ENCODE assay signal across 7 cellular contexts in genomic region chr3:186569779-186570095, GRCh38. TPM values are rescaled to one million over a fixed set of nuclear protein-coding genes. Genes with fewer than 3 reads are reported as not detected.
DNase-seq lines count a peak whose midpoint lies in the region; ATAC-seq lines count a peak whose summit lies in the region.

No MANE protein-coding gene starts in this region.

- no peaks in the 10 kb centered on the region for H3K27me3 Mint-ChIP-seq in activated CD8-positive, alpha-beta T cell treated with anti-CD3 and anti-CD28 coated beads, Interleukin-2, amount 10 ng/mL, durations not matched to agents 7 days and 5 days (ENCODE audit: low read depth)
- no peaks in the 10 kb centered on the region for H3K27me3 Mint-ChIP-seq in stimulated activated memory B cell treated with anti-CD40 and anti-IgM and Interleukin-4, amounts not matched to agents 10 μg/mL and 1 μg/mL and 100 μg/mL, for 72 hours

- POLR2A ChIA-PET in activated CD8-positive, alpha-beta T cell treated with anti-CD3 and anti-CD28 coated beads, Interleukin-2, amount 10 ng/mL, durations not matched to agents 7 days and 5 days (lab: Charles Lee): interaction anchor here (0.6 to 6.5 kb wide), 17 partner anchors 10 to 641 kb away, joined by 3 to 68 read pairs (median 7); partner anchors contain the start of genes EIF4A2, RFC4, RPL39L and TRA2B

- H3K27me3 ChIP-seq in HUES48 (ENCODE audit: control insufficient read depth, insufficient read depth, low read length): no peaks in the 10 kb centered on the region
- no peaks in the 10 kb centered on the region for H3K27me3 ChIP-seq in iPS-15b (ENCODE audit: control insufficient read depth, insufficient read depth, low read length)

- H3K9me3 Mint-ChIP-seq in activated CD8-positive, alpha-beta T cell treated with anti-CD3 and anti-CD28 coated beads, Interleukin-2, amount 10 ng/mL, durations not matched to agents 7 days and 5 days (ENCODE audit: insufficient read depth): no peaks in the 10 kb centered on the region
- H3K9me3 Mint-ChIP-seq in stimulated activated memory B cell treated with anti-CD40 and anti-IgM and Interleukin-4, amounts not matched to agents 10 μg/mL and 1 μg/mL and 100 μg/mL, for 72 hours: no peaks in the 10 kb centered on the region

- ATAC-seq in activated CD8-positive, alpha-beta T cell treated with anti-CD3 and anti-CD28 coated beads, Interleukin-2, amount 10 ng/mL, durations not matched to agents 7 days and 5 days: no peak
- ATAC-seq in stimulated activated memory B cell treated with anti-CD40 and anti-IgM and Interleukin-4, amounts not matched to agents 10 μg/mL and 1 μg/mL and 100 μg/mL, for 72 hours: no peak
- ATAC-seq in HG03378 (IDR thresholded peaks at IDR 0.05; ENCODE audit: unreplicated experiment): no peak
- no peak for ATAC-seq in HG03159 (IDR thresholded peaks at IDR 0.05; ENCODE audit: unreplicated experiment)

- peak overlapping the region; percentile 99 for H3K27ac Mint-ChIP-seq in activated CD8-positive, alpha-beta T cell treated with anti-CD3 and anti-CD28 coated beads, Interleukin-2, amount 10 ng/mL, durations not matched to agents 7 days and 5 days
- peak overlapping the region; percentile 93 for H3K27ac Mint-ChIP-seq in stimulated activated memory B cell treated with anti-CD40 and anti-IgM and Interleukin-4, amounts not matched to agents 10 μg/mL and 1 μg/mL and 100 μg/mL, for 72 hours

- H3K4me1 Mint-ChIP-seq in activated CD8-positive, alpha-beta T cell treated with anti-CD3 and anti-CD28 coated beads, Interleukin-2, amount 10 ng/mL, durations not matched to agents 7 days and 5 days (ENCODE audit: low read depth): peaks cover 61% of the 10 kb centered on the region
- H3K4me1 Mint-ChIP-seq in stimulated activated memory B cell treated with anti-CD40 and anti-IgM and Interleukin-4, amounts not matched to agents 10 μg/mL and 1 μg/mL and 100 μg/mL, for 72 hours: peaks cover 56% of the 10 kb centered on the region

- peak overlapping the region; percentile 74 for H3K27ac ChIP-seq in HUES48 (ENCODE audit: low read depth, low read length)

- H3K36me3 Mint-ChIP-seq in activated CD8-positive, alpha-beta T cell treated with anti-CD3 and anti-CD28 coated beads, Interleukin-2, amount 10 ng/mL, durations not matched to agents 7 days and 5 days (ENCODE audit: low read depth): peaks cover 25% of the 10 kb centered on the region
- H3K36me3 Mint-ChIP-seq in stimulated activated memory B cell treated with anti-CD40 and anti-IgM and Interleukin-4, amounts not matched to agents 10 μg/mL and 1 μg/mL and 100 μg/mL, for 72 hours: no peaks in the 10 kb centered on the region

- peak overlapping the region; percentile 64 for H3K9ac ChIP-seq in HUES48 (ENCODE audit: low read depth, low read length)
- peak overlapping the region; percentile 70 for H3K9ac ChIP-seq in iPS-15b (ENCODE audit: low read depth, low read length)

- H3K4me1 ChIP-seq in HUES48 (ENCODE audit: control insufficient read depth, insufficient read depth, low read length): peaks cover 11% of the 10 kb centered on the region
- peaks cover 5% of the 10 kb centered on the region for H3K4me1 ChIP-seq in iPS-15b (ENCODE audit: control insufficient read depth, insufficient read depth, low read length)

- peak overlapping the region; percentile 97 for H3K4me3 Mint-ChIP-seq in activated CD8-positive, alpha-beta T cell treated with anti-CD3 and anti-CD28 coated beads, Interleukin-2, amount 10 ng/mL, durations not matched to agents 7 days and 5 days
- H3K4me3 Mint-ChIP-seq in stimulated activated memory B cell treated with anti-CD40 and anti-IgM and Interleukin-4, amounts not matched to agents 10 μg/mL and 1 μg/mL and 100 μg/mL, for 72 hours: peak overlapping the region; percentile 94

- H3K36me3 ChIP-seq in HUES48 (ENCODE audit: control insufficient read depth, insufficient read depth, low read length) (peaks cover 27% of the 10 kb centered on the region), iPS-15b (ENCODE audit: control insufficient read depth, insufficient read depth, low read length) (no peaks in the 10 kb centered on the region)

- CTCF ChIA-PET in activated CD8-positive, alpha-beta T cell treated with anti-CD3 and anti-CD28 coated beads, Interleukin-2, amount 10 ng/mL, durations not matched to agents 7 days and 5 days (lab: Charles Lee): interaction anchor here (1.1 to 7.5 kb wide), 8 partner anchors 29 to 632 kb away, joined by 3 to 78 read pairs (median 8); partner anchors contain the start of genes AHSG, EIF4A2 and TRA2B

- no peak for DNase-seq in activated CD8-positive, alpha-beta T cell treated with anti-CD3 and anti-CD28 coated beads, Interleukin-2, amount 10 ng/mL, durations not matched to agents 7 days and 5 days
- no peak for DNase-seq in cerebellar cortex (ENCODE audit: low spot score)

- H3K9me3 ChIP-seq in HUES48 (ENCODE audit: control insufficient read depth, insufficient read depth, low read length): no peaks in the 10 kb centered on the region
- H3K9me3 ChIP-seq in iPS-15b (ENCODE audit: control insufficient read depth, insufficient read depth, low read length): no peaks in the 10 kb centered on the region

- peak overlapping the region; percentile 75 for H3K4me3 ChIP-seq in HUES48 (ENCODE audit: low read depth, low read length)
- peak overlapping the region; percentile 93 for H3K4me3 ChIP-seq in iPS-15b (ENCODE audit: low read depth, low read length)

RNA-seq across cellular contexts. Expression of gene DNAJB11, which starts 0.8 kb away (rescaled TPM):
- 10 to 100 TPM; 55.9 to 56.5 TPM for total RNA-seq in activated CD8-positive, alpha-beta T cell treated with anti-CD3 and anti-CD28 coated beads, Interleukin-2, amount 10 ng/mL, durations not matched to agents 7 days and 5 days

RNA-seq across cellular contexts. Expression of gene TBCCD1, which starts 2.6 kb away (rescaled TPM):
- total RNA-seq in activated CD8-positive, alpha-beta T cell treated with anti-CD3 and anti-CD28 coated beads, Interleukin-2, amount 10 ng/mL, durations not matched to agents 7 days and 5 days: 10 to 100 TPM; 19.4 to 20.1 TPM

RNA-seq across cellular contexts. Expression of gene CRYGS, which starts 25.6 kb away (rescaled TPM):
- 1 to 10 TPM; 4.6 to 5.6 TPM for total RNA-seq in activated CD8-positive, alpha-beta T cell treated with anti-CD3 and anti-CD28 coated beads, Interleukin-2, amount 10 ng/mL, durations not matched to agents 7 days and 5 days

RNA-seq across cellular contexts. Expression of gene AHSG, which starts 43.1 kb away (rescaled TPM):
- total RNA-seq in activated CD8-positive, alpha-beta T cell treated with anti-CD3 and anti-CD28 coated beads, Interleukin-2, amount 10 ng/mL, durations not matched to agents 7 days and 5 days: not detected
